Comparison of ENCODE assay signal across 17 cellular contexts in the genomic region with DNA sequence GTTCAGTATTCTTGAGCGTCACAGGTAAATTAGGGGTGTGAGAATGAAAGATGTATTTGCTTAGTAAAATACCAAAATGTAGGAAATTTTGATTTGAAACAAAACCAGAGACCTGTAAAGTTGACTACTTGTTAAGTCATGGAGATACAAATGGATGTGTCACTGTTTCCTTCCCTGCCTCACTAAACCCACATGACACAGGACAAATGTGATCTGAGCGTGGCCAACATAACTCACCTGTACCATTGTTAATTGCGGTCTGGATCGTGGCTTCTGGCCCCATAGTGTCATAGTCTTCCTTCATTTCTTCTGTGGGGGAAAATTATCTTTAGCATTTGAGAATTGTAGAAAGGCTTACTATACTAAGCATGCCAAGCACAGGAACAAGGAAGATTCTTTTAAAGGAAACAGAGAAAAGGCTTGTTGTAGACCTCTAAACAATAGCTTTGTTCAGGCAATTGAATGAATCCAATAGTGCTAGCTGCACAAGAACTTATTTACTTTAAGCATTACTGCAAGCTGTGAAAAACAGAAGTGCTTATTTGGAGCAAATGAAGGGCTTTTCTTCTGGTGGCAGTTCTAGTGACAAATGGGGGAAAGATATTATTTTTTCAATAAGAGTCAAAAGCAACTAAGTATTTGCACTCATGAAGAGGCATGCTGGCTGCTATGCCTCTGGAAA.
DNase-seq lines count a peak whose midpoint lies in the region; ATAC-seq and TF ChIP-seq lines count a peak whose summit lies in the region.
"Had no signal": no experiment of that assay in that cellular context is flagged by ENCODE, and none has a peak within 500 bp of the region (broad histone marks: within the 10 kb centered on the region; RNA-seq: fewer than 3 reads in every experiment).

No MANE protein-coding gene starts in this region.

- H4K20me1 ChIP-seq in PC-3 (ENCODE audit: low read length), result no peaks in the 10 kb centered on the region

- H3K9me3 ChIP-seq in PC-3 (ENCODE audit: low read length), result no peaks in the 10 kb centered on the region
- H3K9me3 ChIP-seq: A549, lower lobe of right lung, MG63, thyroid gland had no signal

- no TSS peak for BruUV-seq in PC-3 (replicated peaks; lab: Mats Ljungman, UMichigan)

- no peak overlapping the region for H3K4me2 ChIP-seq in PC-3 (ENCODE audit: low read length)
- H3K4me2 ChIP-seq: A549 had no signal

- no peaks in the 10 kb centered on the region for H3K9me2 ChIP-seq in PC-3 (replicated peaks; ENCODE audit: low read length)

- no peaks in the 10 kb centered on the region for H3K27me3 ChIP-seq in PC-3 (ENCODE audit: low read length)
- H3K27me3 ChIP-seq: MG63, thyroid gland had no signal

- peaks cover 24% of the 10 kb centered on the region for H3K4me1 ChIP-seq in PC-3 (ENCODE audit: insufficient read depth, low read length)

- H3K9ac ChIP-seq in PC-3 (ENCODE audit: low read length), result no peak overlapping the region

- no peaks in the 10 kb centered on the region for H3F3A ChIP-seq in PC-3 (ENCODE audit: low read length, unreplicated experiment)

- peak; percentile 36 for DNase-seq in activated CD4-positive, alpha-beta T cell treated with anti-CD3 and anti-CD28 coated beads for 48 hours
- no peak for DNase-seq in activated CD4-positive, alpha-beta T cell treated with anti-CD3 and anti-CD28 coated beads for 1 hour
- DNase-seq in PC-3 (peak; percentile 54), kidney tubule cell (ENCODE audit: low spot score) (peak; percentile 49), SHP77 (lab: John Stamatoyannopoulos, UW) (no peak)
- DNase-seq in stimulated activated CD8-positive, alpha-beta memory T cell treated with anti-CD3 and anti-CD28 coated beads, Interleukin-4, amount 100 ng/mL, for 48 hours, result peak; percentile 41
- DNase-seq: activated CD4-positive, CD25-positive, alpha-beta regulatory T cell; activated naive CD4-positive, alpha-beta T cell treated with anti-CD3 and anti-CD28 coated beads, Interleukin-2, amount 50 U/mL, for 16 hours; cerebellar nuclear complex; erythroblast; lower lobe of right lung; MG63; posterior cingulate gyrus; thyroid gland had no signal

- POLR2A ChIA-PET in PC-3 (lab: Charles Lee; ENCODE audit: unreplicated experiment), result no interaction called here

- no peak overlapping the region for H2AFZ ChIP-seq in PC-3 (ENCODE audit: low read length)

- 0 out of 2 replicates have a peak overlapping the region, but pooled peaks have one; percentile 3 for H3K27ac ChIP-seq in PC-3 (ENCODE audit: low read length)
- H3K27ac ChIP-seq: A549, lower lobe of right lung, thyroid gland had no signal

- CTCF ChIA-PET in PC-3 (lab: Charles Lee), result no interaction called here

- no peaks in the 10 kb centered on the region for H3K79me2 ChIP-seq in PC-3 (ENCODE audit: low read length)

- intact Hi-C loops in PC-3 (cut with micrococcal nuclease), result no loop called here

- TF ChIP-seq CTCF in PC-3 (conservative IDR thresholded peaks at IDR 0.05; ENCODE audit: low read depth, low read length), result no peak

- no peak; the same call in 1 of the 2 replicates for ATAC-seq in PC-3
- ATAC-seq in HG03460 (IDR thresholded peaks at IDR 0.05; ENCODE audit: unreplicated experiment), result no peak
- ATAC-seq in esophagus mucosa, result no peak
- ATAC-seq: A549, lower lobe of right lung had no signal

- H3K36me3 ChIP-seq in PC-3 (ENCODE audit: low read depth, low read length), result no peaks in the 10 kb centered on the region
- H3K36me3 ChIP-seq: thyroid gland had no signal

- no peak overlapping the region for H3K4me3 ChIP-seq in PC-3 (ENCODE audit: low read length)
- H3K4me3 ChIP-seq: A549, lower lobe of right lung, MG63, thyroid gland had no signal

Comparison
In these comparisons a context has a peak if more than half of its experiments do, and no peak if none do; other contexts are left out.
1. DNase-seq: peak in activated CD4-positive, alpha-beta T cell treated with anti-CD3 and anti-CD28 coated beads for 48 hours (single experiment), PC-3 (single experiment), kidney tubule cell (single experiment) and stimulated activated CD8-positive, alpha-beta memory T cell treated with anti-CD3 and anti-CD28 coated beads, Interleukin-4, amount 100 ng/mL, for 48 hours (single experiment); none in activated CD4-positive, alpha-beta T cell treated with anti-CD3 and anti-CD28 coated beads for 1 hour (single experiment) and SHP77 (0 of 2).